ENCODE assay signal across 13 cellular contexts in the genomic region with DNA sequence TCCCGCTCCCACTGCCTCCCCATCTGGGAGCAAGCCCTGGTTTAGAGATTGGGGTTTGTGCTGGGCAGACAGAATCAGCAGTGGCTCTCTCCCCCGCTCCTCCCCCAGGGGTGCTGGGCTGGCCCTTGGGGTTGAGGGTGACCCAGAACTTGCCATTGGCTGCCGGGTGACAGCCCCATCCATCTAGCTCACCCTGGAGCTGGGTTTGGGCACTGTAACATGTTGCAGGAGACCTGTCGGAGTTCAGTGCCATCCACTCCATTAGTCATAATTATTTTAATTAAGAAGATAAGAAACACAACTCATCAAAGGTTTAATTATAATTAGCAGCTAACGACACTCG.
A peak's percentile ranks its signal among the peaks of the same experiment; 100 is the strongest.
DNase-seq lines count a peak whose midpoint lies in the region; ATAC-seq and TF ChIP-seq lines count a peak whose summit lies in the region.
"Had no signal": no experiment of that assay in that cellular context is flagged by ENCODE, and none has a peak within 500 bp of the region (broad histone marks: within the 10 kb centered on the region; RNA-seq: fewer than 3 reads in every experiment).

No MANE protein-coding gene starts in this region.

- no peak for ATAC-seq in HG02870 (IDR thresholded peaks at IDR 0.05; ENCODE audit: unreplicated experiment)
- ATAC-seq: stimulated activated memory B cell treated with anti-CD40 and anti-IgM and Interleukin-4, amounts not matched to agents 10 μg/mL and 1 μg/mL and 100 μg/mL, for 72 hours had no signal

- H3K4me1 ChIP-seq in SJCRH30 (peaks cover 53% of the 10 kb centered on the region), esophagus muscularis mucosa (peaks cover 30 to 39% (median 30%) of the 10 kb centered on the region in 4 donors), neuron (ENCODE audit: insufficient read depth, low read length) (peaks cover 22% of the 10 kb centered on the region), testis (peaks cover 63% of the 10 kb centered on the region)

- no peak for TF ChIP-seq EP300 in esophagus muscularis mucosa (IDR thresholded peaks at IDR 0.05)

- H3K27me3 ChIP-seq in SJCRH30 (no peaks in the 10 kb centered on the region), esophagus muscularis mucosa (peaks cover 0 to 31% (median 0%) of the 10 kb centered on the region in 4 donors), neuron (ENCODE audit: insufficient read depth, low read length) (no peaks in the 10 kb centered on the region), testis (no peaks in the 10 kb centered on the region)
- H3K27me3 ChIP-seq: MG63 had no signal

- no peak for TF ChIP-seq POLR2A in esophagus muscularis mucosa (IDR thresholded peaks at IDR 0.05; ENCODE audit: low read depth)
- TF ChIP-seq POLR2A in testis (IDR thresholded peaks at IDR 0.05): no peak

- TF ChIP-seq CTCF in esophagus muscularis mucosa (IDR thresholded peaks at IDR 0.05) (no peak), testis (IDR thresholded peaks at IDR 0.05) (no peak)

- no peaks in the 10 kb centered on the region for H3K36me3 ChIP-seq in SJCRH30
- H3K36me3 ChIP-seq in esophagus muscularis mucosa: no peaks in the 10 kb centered on the region
- no peaks in the 10 kb centered on the region for H3K36me3 ChIP-seq in neuron (ENCODE audit: insufficient read depth, low read length)
- H3K36me3 ChIP-seq in testis (ENCODE audit: low read depth, missing control alignments): no peaks in the 10 kb centered on the region
- H3K36me3 ChIP-seq: MG63 had no signal

- intact Hi-C loops in esophagus muscularis mucosa (cut with DNase I) (no loop called here), testis (cut with DNase I; ENCODE audit: low total_unique reads) (no loop called here)

- no peaks in the 10 kb centered on the region for H3K9me3 ChIP-seq in SJCRH30 (replicated peaks)
- H3K9me3 ChIP-seq in esophagus muscularis mucosa: no peaks in the 10 kb centered on the region
- no peaks in the 10 kb centered on the region for H3K9me3 ChIP-seq in neuron (ENCODE audit: low read length)
- H3K9me3 ChIP-seq in testis: no peaks in the 10 kb centered on the region
- H3K9me3 ChIP-seq: MG63 had no signal

- peak overlapping the region; percentile 44 for H2AFZ ChIP-seq in neuron (ENCODE audit: low read depth, low read length)

- no peak for DNase-seq in SJCRH30
- no peak for DNase-seq in esophagus muscularis mucosa (ENCODE audit: extremely low spot score)
- no peak for DNase-seq in testis
- no peak for DNase-seq in NCI-H1694 (lab: John Stamatoyannopoulos, UW)
- DNase-seq in T1000 (lab: John Stamatoyannopoulos, UW): no peak
- no peak for DNase-seq in HCEC 1CT
- DNase-seq: activated CD4-positive, CD25-positive, alpha-beta regulatory T cell; NCI-H2171; stimulated activated CD4-positive, alpha-beta T cell treated with anti-CD3 and anti-CD28 coated beads, Interleukin-4, amount 100 ng/mL, for 1 hour had no signal

- WGBS in esophagus muscularis mucosa: 85% methylated on average over 3 of the region's 6 CpGs
- 54 to 79% methylated on average over 4 to 6 of the region's 6 CpGs for WGBS in testis, 2 donors

- H3K27ac ChIP-seq in SJCRH30 (peak overlapping the region; percentile 98), esophagus muscularis mucosa (replicated peaks in 1 of 4) (peak overlapping the region; percentile 62 to 81 (median 69)), testis (peak overlapping the region; percentile 80 to 90)

- H3K4me3 ChIP-seq in SJCRH30 (peak overlapping the region; percentile 56), esophagus muscularis mucosa (no peak overlapping the region), neuron (ENCODE audit: low read length) (no peak overlapping the region), testis (no peak overlapping the region)
- H3K4me3 ChIP-seq: MG63 had no signal
